In the genomic region with DNA sequence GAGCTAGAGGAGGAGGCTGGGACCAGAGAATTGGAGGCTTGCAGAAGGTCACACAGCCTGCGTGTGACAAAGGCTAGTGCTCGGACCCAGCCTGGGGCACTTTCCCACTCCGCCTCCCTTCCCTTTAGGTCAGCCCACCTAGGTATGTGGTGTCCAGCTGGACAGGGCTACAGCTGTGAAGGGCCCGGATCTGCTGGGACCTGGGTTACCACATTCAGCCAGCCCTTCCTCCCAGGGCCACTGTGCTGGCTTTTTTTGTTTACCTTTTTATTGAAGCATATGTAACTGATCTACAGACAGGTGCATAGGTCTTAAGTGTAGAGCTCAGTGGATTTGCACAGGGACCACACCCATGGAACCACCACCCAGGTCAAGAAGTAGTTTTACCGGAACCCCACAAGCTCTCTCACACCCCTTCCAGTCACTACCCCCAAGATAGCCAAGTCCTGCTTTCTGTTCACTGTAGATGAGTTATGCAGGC, we compare ENCODE assay signal across 14 cellular contexts. TPM values are rescaled to one million over a fixed set of nuclear protein-coding genes. Genes with fewer than 3 reads are reported as not detected.
DNase-seq lines count a peak whose midpoint lies in the region; ATAC-seq and TF ChIP-seq lines count a peak whose summit lies in the region.
"Had no signal": no experiment of that assay in that cellular context is flagged by ENCODE, and none has a peak within 500 bp of the region (broad histone marks: within the 10 kb centered on the region; RNA-seq: fewer than 3 reads in every experiment).

No MANE protein-coding gene starts in this region.

- H3K27ac Mint-ChIP-seq in HFFc6 (peak overlapping the region; percentile 100; the same call in 1 of the 2 replicates), neural progenitor cell (no peak overlapping the region)
- H3K27ac Mint-ChIP-seq: WTC11 had no signal

- H3K27me3 Mint-ChIP-seq in HFFc6 (ENCODE audit: insufficient read depth) = peaks cover 1% of the 10 kb centered on the region
- peaks cover 2% of the 10 kb centered on the region for H3K27me3 Mint-ChIP-seq in neural progenitor cell (ENCODE audit: insufficient read depth, low read depth)

- H3K4me2 ChIP-seq in neural progenitor cell = no peak overlapping the region

- no peak for DNase-seq in HFFc6
- peak; percentile 59 for DNase-seq in NCI-H748 (lab: John Stamatoyannopoulos, UW; ENCODE audit: unreplicated experiment)
- no peak for DNase-seq in left lobe of liver (ENCODE audit: low spot score)
- no peak for DNase-seq in tibial nerve (ENCODE audit: low spot score in 2 of 2)
- DNase-seq in dermis blood vessel endothelial cell = no peak
- DNase-seq in central memory CD4-positive, alpha-beta T cell = no peak
- no peak for DNase-seq in neural progenitor cell (ENCODE audit: low spot score)
- DNase-seq: activated naive CD4-positive, alpha-beta T cell treated with Interleukin-2 at 50 U/mL for 16 hours; C1 segment of cervical spinal cord; NCI-H446 treated with DMSO at 0.1 percent for 48 hours; occipital lobe; stimulated activated CD4-positive, alpha-beta T cell treated with anti-CD3 and anti-CD28 coated beads, Interleukin-4, amount 100 ng/mL, for 4 hours had no signal

- H3K4me1 Mint-ChIP-seq in HFFc6 (ENCODE audit: low read depth) (peaks cover 44% of the 10 kb centered on the region), neural progenitor cell (peaks cover 23% of the 10 kb centered on the region)

- no peaks in the 10 kb centered on the region for H4K20me1 ChIP-seq in neural progenitor cell (ENCODE audit: low read depth)

- H3K36me3 ChIP-seq in tibial nerve (no peaks in the 10 kb centered on the region), neural progenitor cell (no peaks in the 10 kb centered on the region)

- H3K9ac ChIP-seq in neural progenitor cell = no peak overlapping the region

- no peak overlapping the region for H2AFZ ChIP-seq in neural progenitor cell (replicated peaks)

- no peak for TF ChIP-seq POLR2A in tibial nerve (IDR thresholded peaks at IDR 0.05)

- peak; percentile 8 for ATAC-seq in left lobe of liver
- ATAC-seq: WTC11 had no signal

- H3K4me3 Mint-ChIP-seq in HFFc6 (no peak overlapping the region), neural progenitor cell (no peak overlapping the region)
- H3K4me3 Mint-ChIP-seq: WTC11 had no signal

- H3K79me2 ChIP-seq in neural progenitor cell (ENCODE audit: low read depth) = no peaks in the 10 kb centered on the region

- WGBS in tibial nerve, 2 donors = 81 to 88% methylated on average over 5 of the region's 5 CpGs

- H3K4me3 ChIP-seq in tibial nerve (no peak overlapping the region), neural progenitor cell (no peak overlapping the region)

- TF ChIP-seq CTCF in HFFc6 (IDR thresholded peaks at IDR 0.05) (no peak), tibial nerve (IDR thresholded peaks at IDR 0.05) (no peak), neural progenitor cell (IDR thresholded peaks at IDR 0.05) (no peak)

- no peaks in the 10 kb centered on the region for H3F3A ChIP-seq in neural progenitor cell (ENCODE audit: low read depth)

- H3K27me3 ChIP-seq in tibial nerve = no peaks in the 10 kb centered on the region
- no peaks in the 10 kb centered on the region for H3K27me3 ChIP-seq in neural progenitor cell

- peaks cover 7 to 59% (median 46%) of the 10 kb centered on the region in 4 donors for H3K4me1 ChIP-seq in tibial nerve
- H3K4me1 ChIP-seq in neural progenitor cell = no peaks in the 10 kb centered on the region

- H3K9me3 ChIP-seq in tibial nerve (peaks cover 0 to 3% (median 0%) of the 10 kb centered on the region in 4 donors), neural progenitor cell (ENCODE audit: low read depth) (no peaks in the 10 kb centered on the region)

- H3K9me3 Mint-ChIP-seq in HFFc6 (no peaks in the 10 kb centered on the region), neural progenitor cell (peaks cover 12% of the 10 kb centered on the region)

- no peak for TF ChIP-seq EP300 in tibial nerve (IDR thresholded peaks at IDR 0.05)

- peak overlapping the region in 3 of 4 donors; percentile 85 to 97 (median 86) for H3K27ac ChIP-seq in tibial nerve
- no peak overlapping the region for H3K27ac ChIP-seq in neural progenitor cell

- H3K36me3 Mint-ChIP-seq in HFFc6 (ENCODE audit: low read depth) (peaks cover 13% of the 10 kb centered on the region), neural progenitor cell (no peaks in the 10 kb centered on the region)
- H3K36me3 Mint-ChIP-seq: WTC11 had no signal

RNA-seq across cellular contexts. Expression of a gene that starts 8.7 kb away (rescaled TPM):
- total RNA-seq in HFFc6 (2021; fragmentation: NEBNext Ultra II Directional; extraction: Animal tissue kit (Norgen Biotek cat#: 25700)) = 10 to 100 TPM; 20.7 to 32.7 (median 29.0) TPM
- total RNA-seq in left lobe of liver (78.1 TPM), tibial nerve (10 to 100 TPM; 15.9 to 24.5 (median 19.8) TPM), dermis blood vessel endothelial cell (5.6 and 8.5 TPM in 2 replicates), neural progenitor cell (ENCODE audit: low replicate concordance) (7.4 and 9.6 TPM in 2 replicates)

RNA-seq across cellular contexts. Expression of a gene that starts 27.2 kb away (rescaled TPM):
- under 1 TPM in 1 of 6 experiments, not detected in 5; 0.77 TPM for total RNA-seq in HFFc6 (2021; fragmentation: NEBNext Ultra II Directional; extraction: Animal tissue kit (Norgen Biotek cat#: 25700))
- total RNA-seq in left lobe of liver = 3.4 TPM
- 1 to 10 TPM in 1 of 4 donors, not detected in 3; 9.9 TPM for total RNA-seq in tibial nerve
- total RNA-seq in dermis blood vessel endothelial cell = 0.47 TPM in 1 of 2 replicates, not detected in the other
- total RNA-seq in neural progenitor cell (ENCODE audit: low replicate concordance) = not detected in 2 replicates
- total RNA-seq: dermis microvascular lymphatic vessel endothelial cell, occipital lobe, WTC11 had no signal

RNA-seq across cellular contexts. Expression of a gene that starts 41.3 kb away (rescaled TPM):
- not detected for total RNA-seq in HFFc6 (2021; fragmentation: NEBNext Ultra II Directional; extraction: Animal tissue kit (Norgen Biotek cat#: 25700))
- not detected for total RNA-seq in left lobe of liver
- total RNA-seq in tibial nerve = not detected
- not detected in 2 replicates for total RNA-seq in dermis blood vessel endothelial cell
- not detected in 2 replicates for total RNA-seq in neural progenitor cell (ENCODE audit: low replicate concordance)
- total RNA-seq: dermis microvascular lymphatic vessel endothelial cell, occipital lobe had no signal

RNA-seq across cellular contexts. Expression of a gene that starts 52.6 kb away (rescaled TPM):
- total RNA-seq in HFFc6 (2021; fragmentation: NEBNext Ultra II Directional; extraction: Animal tissue kit (Norgen Biotek cat#: 25700)) = under 1 TPM in 2 of 6 experiments, not detected in 4; 0.05 to 0.09 TPM
- total RNA-seq in left lobe of liver (38.5 TPM), tibial nerve (10 to 100 TPM; 12.6 to 45.0 (median 24.4) TPM), dermis blood vessel endothelial cell (7.7 and 8.7 TPM in 2 replicates), neural progenitor cell (ENCODE audit: low replicate concordance) (0.97 and 2.7 TPM in 2 replicates)
